In the genomic region with DNA sequence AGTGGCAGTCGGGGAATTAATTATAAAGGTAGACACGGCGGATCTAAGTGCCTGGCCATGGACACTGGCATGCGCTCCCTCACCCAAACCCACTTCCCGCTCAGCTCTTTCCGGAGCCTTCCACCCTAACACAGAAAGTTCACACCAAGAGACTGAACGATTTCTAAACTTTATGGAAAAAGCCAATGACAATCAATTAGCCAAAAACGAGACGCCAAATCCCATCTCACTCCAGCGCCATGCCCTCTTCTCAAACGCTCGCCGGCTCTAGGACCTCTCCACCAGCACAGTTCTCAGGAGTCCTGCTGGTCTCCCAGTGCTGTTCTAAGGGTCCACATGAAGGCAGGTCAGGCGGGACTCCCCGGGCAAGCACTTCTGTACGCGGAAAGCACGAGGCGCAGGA, we compare ENCODE assay signal across 8 cellular contexts. TPM values are rescaled to one million over a fixed set of nuclear protein-coding genes. Genes with fewer than 3 reads are reported as not detected.
DNase-seq lines count a peak whose midpoint lies in the region; ATAC-seq and TF ChIP-seq lines count a peak whose summit lies in the region.

No MANE protein-coding gene starts in this region.

- H3K9ac ChIP-seq in BLaER1: peak overlapping the region; percentile 91

- H4K20me1 ChIP-seq in BLaER1 (peaks cover 24% of the 10 kb centered on the region), GM23338 (replicated peaks; ENCODE audit: insufficient read depth) (no peaks in the 10 kb centered on the region; the same call in none of the 2 replicates)

- no peak for TF ChIP-seq POLR2A in spleen (IDR thresholded peaks at IDR 0.05)

- DNase-seq in GM23338 (ENCODE audit: low spot score) (no peak), right cardiac atrium (no peak), spleen (peak; percentile 68), NK-92 (lab: John Stamatoyannopoulos, UW; ENCODE audit: unreplicated experiment) (no peak)

- peaks cover 2% of the 10 kb centered on the region; the same call in 1 of the 2 replicates for H3K9me2 ChIP-seq in GM23338 (ENCODE audit: insufficient read depth)

- no peaks in the 10 kb centered on the region for H3F3A ChIP-seq in GM23338 (replicated peaks; ENCODE audit: low read depth)

- H3K9me3 ChIP-seq in BLaER1 (no peaks in the 10 kb centered on the region), right cardiac atrium (ENCODE audit: control insufficient read depth, low read length) (no peaks in the 10 kb centered on the region), spleen (no peaks in the 10 kb centered on the region)

- no peak for TF ChIP-seq CTCF in GM23338 (conservative IDR thresholded peaks at IDR 0.05; ENCODE audit: low read depth in 2 of 2)
- no peak for TF ChIP-seq CTCF in WI38 (IDR thresholded peaks at IDR 0.05; ENCODE audit: low read depth, low read length)
- TF ChIP-seq CTCF in spleen (IDR thresholded peaks at IDR 0.05 in 8 of 11, conservative IDR thresholded peaks at IDR 0.05 in 3 of 11): no peak

- peak overlapping the region; percentile 98 for H3K27ac Mint-ChIP-seq in GM23338

- H3K4me1 Mint-ChIP-seq in GM23338: peaks cover 19% of the 10 kb centered on the region

- H3K79me2 ChIP-seq in GM23338 (replicated peaks; ENCODE audit: insufficient read depth): peaks cover 25% of the 10 kb centered on the region

- H3K36me3 ChIP-seq in BLaER1 (peaks cover 5% of the 10 kb centered on the region; the same call in 1 of the 2 replicates), GM23338 (ENCODE audit: insufficient read depth) (no peaks in the 10 kb centered on the region), spleen (peaks cover 0 to 4% (median 0%) of the 10 kb centered on the region in 6 donors)

- peaks cover 13% of the 10 kb centered on the region for H3K27me3 Mint-ChIP-seq in GM23338 (ENCODE audit: insufficient read depth, low read depth, poor library complexity)

- WGBS in right cardiac atrium: 2% methylated on average over 19 of the region's 19 CpGs
- WGBS in spleen, 5 donors: 1 to 2% (median 1%) methylated on average over 19 of the region's 19 CpGs

- peak overlapping the region; percentile 96 for H3K4me3 Mint-ChIP-seq in GM23338

- H3K9me3 Mint-ChIP-seq in GM23338: no peaks in the 10 kb centered on the region

- H3K27me3 ChIP-seq in BLaER1: no peaks in the 10 kb centered on the region
- no peaks in the 10 kb centered on the region for H3K27me3 ChIP-seq in GM23338 (ENCODE audit: insufficient read depth)
- H3K27me3 ChIP-seq in right cardiac atrium (ENCODE audit: control insufficient read depth, insufficient read depth): no peaks in the 10 kb centered on the region
- H3K27me3 ChIP-seq in spleen (replicated peaks in 1 of 7): no peaks in the 10 kb centered on the region

- intact Hi-C loops in right cardiac atrium (cut with DNase I): no loop called here
- intact Hi-C loops in spleen (cut with DNase I; ENCODE audit: low total_unique reads): no loop called here

- H3K4me1 ChIP-seq in BLaER1 (peaks cover 32% of the 10 kb centered on the region), GM23338 (ENCODE audit: insufficient read depth) (peaks cover 12% of the 10 kb centered on the region), right cardiac atrium (ENCODE audit: control insufficient read depth, insufficient read depth, low read length) (peaks cover 5% of the 10 kb centered on the region), spleen (peaks cover 13 to 44% (median 27%) of the 10 kb centered on the region in 6 donors)

- H3K27ac ChIP-seq in BLaER1 (peak overlapping the region; percentile 76), GM23338 (ENCODE audit: low read depth) (peak overlapping the region; percentile 95), right cardiac atrium (ENCODE audit: low read length) (peak overlapping the region; percentile 6), spleen (peak overlapping the region; percentile 84 to 94 (median 90))

- peak overlapping the region; percentile 77; the same call in 1 of the 2 replicates for H2AFZ ChIP-seq in GM23338

- peaks cover 5% of the 10 kb centered on the region for H3K36me3 Mint-ChIP-seq in GM23338 (ENCODE audit: low read depth)

- H3K4me3 ChIP-seq in BLaER1 (peak overlapping the region; percentile 84), GM23338 (peak overlapping the region; percentile 93), WI38 (ENCODE audit: low read depth, low read length) (peak overlapping the region; percentile 84), right cardiac atrium (ENCODE audit: low read length) (peak overlapping the region; percentile 74), spleen (peak overlapping the region; percentile 68 to 92 (median 80))

- ATAC-seq in GM23338 (peak; percentile 12), right cardiac atrium (peak; percentile 5), GM19328 (IDR thresholded peaks at IDR 0.05; ENCODE audit: unreplicated experiment) (no peak), GM18519 (IDR thresholded peaks at IDR 0.05; ENCODE audit: low FRiP score, unreplicated experiment) (no peak)

- peak overlapping the region; percentile 91 for H3K4me2 ChIP-seq in BLaER1
- H3K4me2 ChIP-seq in GM23338: peak overlapping the region; percentile 90

TF ChIP-seq in GM23338, 12 proteins besides CTCF, POLR2A, EP300 and RAD21:
- TF ChIP-seq EZH2phosphoT487 (IDR thresholded peaks at IDR 0.05; ENCODE audit: unreplicated experiment) (no peak), ZNF331 (CRISPR knock-in tag; IDR thresholded peaks at IDR 0.05; ENCODE audit: low read depth) (no peak)
TF ChIP-seq in GM23338: peak in this region for 0.

RNA-seq across cellular contexts. Expression of gene SF3B5, which starts 0.6 kb away (rescaled TPM):
- 151 and 174 TPM in 2 replicates for total RNA-seq in GM23338 (2014; rRNA removed; shearing (Covaris generic))
- 171 and 183 TPM in 2 replicates for polyA plus RNA-seq in GM23338 (2016; fragmentation: Nextera tagmentation; extraction: Ambion mirVana)
- total RNA-seq in right cardiac atrium: 100 to 1,000 TPM; 108 to 134 (median 119) TPM
- 173 TPM for polyA plus RNA-seq in right cardiac atrium
- total RNA-seq in spleen: 100 to 1,000 TPM in 3 of 7 donors, 10 to 100 TPM in 4; 80.1 to 153 (median 89.6) TPM
- 100 to 1,000 TPM; 172 to 236 (median 189) TPM for polyA plus RNA-seq in spleen

RNA-seq across cellular contexts. Expression of gene STX11, which starts 55.6 kb away (rescaled TPM):
- 0.08 and 0.35 TPM in 2 replicates for total RNA-seq in GM23338 (2014; rRNA removed; shearing (Covaris generic))
- polyA plus RNA-seq in GM23338 (2016; fragmentation: Nextera tagmentation; extraction: Ambion mirVana): 0.37 and 0.52 TPM in 2 replicates
- total RNA-seq in right cardiac atrium: 1 to 10 TPM; 1.5 to 6.8 (median 2.9) TPM
- 4.9 TPM for polyA plus RNA-seq in right cardiac atrium
- 10 to 100 TPM; 34.8 to 76.0 (median 52.0) TPM for total RNA-seq in spleen
- polyA plus RNA-seq in spleen: 10 to 100 TPM in 1 of 3 donors, 1 to 10 TPM in 2; 5.9 to 14.4 (median 9.3) TPM

Comparison
In these comparisons a context has a peak if more than half of its experiments do, and no peak if none do; other contexts are left out.
1. H3K27ac ChIP-seq: peak in every context shown above with its lines; median percentile 95 in GM23338; 90 in spleen; 76 in BLaER1; 6 in right cardiac atrium.
2. ATAC-seq: peak in GM23338 (single experiment) and right cardiac atrium (2 of 2); none in GM19328 (single experiment) and GM18519 (single experiment).
3. RNA of gene STX11, which starts 55.6 kb away (total RNA-seq): 34.8 to 76.0 TPM in spleen; 1.5 to 6.8 TPM in right cardiac atrium and 0.08 to 0.35 TPM in GM23338; every median in the first group is over 4 times any median in the second.
4. Peak in every context shown above with its lines, with median percentiles within 50 percentile points of each other: H3K4me3 ChIP-seq.